ENCODE assay signal across 1 cellular context in the genomic region with DNA sequence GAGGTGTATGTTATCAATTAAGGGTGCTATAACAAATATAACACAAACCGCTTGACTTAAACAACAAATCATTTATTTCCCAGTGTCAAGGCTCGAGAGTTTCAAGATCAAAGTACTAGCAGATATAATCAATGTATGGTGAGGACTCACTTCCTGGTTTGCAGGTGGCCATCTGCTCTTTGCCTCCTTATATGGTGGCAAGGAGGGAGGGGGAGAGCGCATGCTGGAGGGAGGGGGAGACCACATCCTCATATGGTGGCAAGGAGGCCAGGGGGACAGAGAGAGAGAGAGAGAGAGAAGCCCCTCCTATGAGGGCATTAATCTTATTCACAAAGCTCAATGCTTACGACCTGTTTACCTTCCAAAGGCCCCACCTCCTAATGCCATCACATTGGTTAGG.
TF ChIP-seq lines count a peak whose summit lies in the region.

No MANE protein-coding gene starts in this region.

TF ChIP-seq in GM23338, 12 proteins besides CTCF, POLR2A, EP300 and RAD21 (continued from another document):
- TF ChIP-seq ETS1 (IDR thresholded peaks at IDR 0.05) (no peak), EZH2phosphoT487 (IDR thresholded peaks at IDR 0.05; ENCODE audit: unreplicated experiment) (no peak), CREB1 (CRISPR knock-in tag; IDR thresholded peaks at IDR 0.05; ENCODE audit: low read depth) (no peak), NANOG (IDR thresholded peaks at IDR 0.05; ENCODE audit: borderline replicate concordance) (no peak), EZH2 (IDR thresholded peaks at IDR 0.05; ENCODE audit: low read depth, unreplicated experiment) (no peak), JUNB (IDR thresholded peaks at IDR 0.05; ENCODE audit: unreplicated experiment) (no peak), POLR2AphosphoS5 (IDR thresholded peaks at IDR 0.05; ENCODE audit: low read depth) (no peak), STAT1 (IDR thresholded peaks at IDR 0.05; ENCODE audit: unreplicated experiment) (no peak), ZNF114 (CRISPR knock-in tag; IDR thresholded peaks at IDR 0.05) (no peak), ZNF331 (CRISPR knock-in tag; IDR thresholded peaks at IDR 0.05; ENCODE audit: low read depth) (no peak)
- TF ChIP-seq, protein P1, sequence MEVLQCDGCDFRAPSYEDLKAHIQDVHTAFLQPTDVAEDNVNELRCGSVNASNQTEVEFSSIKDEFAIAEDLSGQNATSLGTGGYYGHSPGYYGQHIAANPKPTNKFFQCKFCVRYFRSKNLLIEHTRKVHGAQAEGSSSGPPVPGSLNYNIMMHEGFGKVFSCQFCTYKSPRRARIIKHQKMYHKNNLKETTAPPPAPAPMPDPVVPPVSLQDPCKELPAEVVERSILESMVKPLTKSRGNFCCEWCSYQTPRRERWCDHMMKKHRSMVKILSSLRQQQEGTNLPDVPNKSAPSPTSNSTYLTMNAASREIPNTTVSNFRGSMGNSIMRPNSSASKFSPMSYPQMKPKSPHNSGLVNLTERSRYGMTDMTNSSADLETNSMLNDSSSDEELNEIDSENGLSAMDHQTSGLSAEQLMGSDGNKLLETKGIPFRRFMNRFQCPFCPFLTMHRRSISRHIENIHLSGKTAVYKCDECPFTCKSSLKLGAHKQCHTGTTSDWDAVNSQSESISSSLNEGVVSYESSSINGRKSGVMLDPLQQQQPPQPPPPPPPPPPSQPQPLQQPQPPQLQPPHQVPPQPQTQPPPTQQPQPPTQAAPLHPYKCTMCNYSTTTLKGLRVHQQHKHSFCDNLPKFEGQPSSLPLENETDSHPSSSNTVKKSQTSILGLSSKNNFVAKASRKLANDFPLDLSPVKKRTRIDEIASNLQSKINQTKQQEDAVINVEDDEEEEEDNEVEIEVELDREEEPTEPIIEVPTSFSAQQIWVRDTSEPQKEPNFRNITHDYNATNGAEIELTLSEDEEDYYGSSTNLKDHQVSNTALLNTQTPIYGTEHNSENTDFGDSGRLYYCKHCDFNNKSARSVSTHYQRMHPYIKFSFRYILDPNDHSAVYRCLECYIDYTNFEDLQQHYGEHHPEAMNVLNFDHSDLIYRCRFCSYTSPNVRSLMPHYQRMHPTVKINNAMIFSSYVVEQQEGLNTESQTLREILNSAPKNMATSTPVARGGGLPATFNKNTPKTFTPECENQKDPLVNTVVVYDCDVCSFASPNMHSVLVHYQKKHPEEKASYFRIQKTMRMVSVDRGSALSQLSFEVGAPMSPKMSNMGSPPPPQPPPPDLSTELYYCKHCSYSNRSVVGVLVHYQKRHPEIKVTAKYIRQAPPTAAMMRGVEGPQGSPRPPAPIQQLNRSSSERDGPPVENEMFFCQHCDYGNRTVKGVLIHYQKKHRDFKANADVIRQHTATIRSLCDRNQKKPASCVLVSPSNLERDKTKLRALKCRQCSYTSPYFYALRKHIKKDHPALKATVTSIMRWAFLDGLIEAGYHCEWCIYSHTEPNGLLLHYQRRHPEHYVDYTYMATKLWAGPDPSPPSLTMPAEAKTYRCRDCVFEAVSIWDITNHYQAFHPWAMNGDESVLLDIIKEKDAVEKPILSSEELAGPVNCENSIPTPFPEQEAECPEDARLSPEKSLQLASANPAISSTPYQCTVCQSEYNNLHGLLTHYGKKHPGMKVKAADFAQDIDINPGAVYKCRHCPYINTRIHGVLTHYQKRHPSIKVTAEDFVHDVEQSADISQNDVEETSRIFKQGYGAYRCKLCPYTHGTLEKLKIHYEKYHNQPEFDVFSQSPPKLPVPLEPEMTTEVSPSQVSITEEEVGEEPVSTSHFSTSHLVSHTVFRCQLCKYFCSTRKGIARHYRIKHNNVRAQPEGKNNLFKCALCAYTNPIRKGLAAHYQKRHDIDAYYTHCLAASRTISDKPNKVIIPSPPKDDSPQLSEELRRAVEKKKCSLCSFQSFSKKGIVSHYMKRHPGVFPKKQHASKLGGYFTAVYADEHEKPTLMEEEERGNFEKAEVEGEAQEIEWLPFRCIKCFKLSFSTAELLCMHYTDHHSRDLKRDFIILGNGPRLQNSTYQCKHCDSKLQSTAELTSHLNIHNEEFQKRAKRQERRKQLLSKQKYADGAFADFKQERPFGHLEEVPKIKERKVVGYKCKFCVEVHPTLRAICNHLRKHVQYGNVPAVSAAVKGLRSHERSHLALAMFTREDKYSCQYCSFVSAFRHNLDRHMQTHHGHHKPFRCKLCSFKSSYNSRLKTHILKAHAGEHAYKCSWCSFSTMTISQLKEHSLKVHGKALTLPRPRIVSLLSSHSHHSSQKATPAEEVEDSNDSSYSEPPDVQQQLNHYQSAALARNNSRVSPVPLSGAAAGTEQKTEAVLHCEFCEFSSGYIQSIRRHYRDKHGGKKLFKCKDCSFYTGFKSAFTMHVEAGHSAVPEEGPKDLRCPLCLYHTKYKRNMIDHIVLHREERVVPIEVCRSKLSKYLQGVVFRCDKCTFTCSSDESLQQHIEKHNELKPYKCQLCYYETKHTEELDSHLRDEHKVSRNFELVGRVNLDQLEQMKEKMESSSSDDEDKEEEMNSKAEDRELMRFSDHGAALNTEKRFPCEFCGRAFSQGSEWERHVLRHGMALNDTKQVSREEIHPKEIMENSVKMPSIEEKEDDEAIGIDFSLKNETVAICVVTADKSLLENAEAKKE (CRISPR knock-in tag; IDR thresholded peaks at IDR 0.05), result no peak
